21 cellular contexts compared by ENCODE assay signal in the genomic region with DNA sequence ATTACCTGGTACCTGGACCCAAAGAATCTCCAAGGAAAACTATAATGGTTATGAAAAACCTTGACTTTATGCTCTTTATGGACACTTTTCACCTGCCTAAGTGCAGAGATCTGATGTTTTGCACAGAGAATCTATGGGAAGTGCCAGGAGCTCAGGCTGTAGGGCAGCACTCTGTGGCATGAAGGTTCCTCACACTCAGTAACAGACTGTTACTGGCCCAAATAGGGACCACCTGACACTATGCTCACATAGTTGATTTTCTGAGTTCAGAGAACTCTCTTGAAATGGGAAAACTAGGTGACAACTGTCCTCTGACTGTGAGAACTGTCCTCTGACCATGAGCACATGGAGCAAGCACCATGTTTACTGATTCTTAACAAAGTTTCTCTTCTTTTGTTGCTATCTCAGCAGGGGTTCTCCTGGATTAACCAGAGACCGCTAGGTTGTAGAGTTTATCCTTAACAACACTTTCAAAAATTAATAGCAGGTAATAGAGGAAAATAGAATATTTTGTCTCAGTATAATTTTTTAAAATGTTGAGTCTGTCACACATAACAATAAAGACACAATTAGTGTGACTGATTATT.
A peak's percentile ranks its signal among the peaks of the same experiment; 100 is the strongest.
DNase-seq lines count a peak whose midpoint lies in the region; ATAC-seq, FAIRE-seq and TF ChIP-seq lines count a peak whose summit lies in the region.
"Had no signal": no experiment of that assay in that cellular context is flagged by ENCODE, and none has a peak within 500 bp of the region (broad histone marks: within the 10 kb centered on the region; RNA-seq: fewer than 3 reads in every experiment).

No MANE protein-coding gene starts in this region.

- no peaks in the 10 kb centered on the region for H3K79me1 ChIP-seq in mesendoderm (ENCODE audit: low read length)

- ATAC-seq in HepG2 (peak; percentile 54), right lobe of liver (no peak), GM21381 (IDR thresholded peaks at IDR 0.05; ENCODE audit: unreplicated experiment) (no peak)
- ATAC-seq: A549, HCT116 had no signal

- H4K5ac ChIP-seq in mesendoderm (ENCODE audit: low read length): no peak overlapping the region

- H3K4me3 ChIP-seq in HepG2 (replicated peaks in 1 of 3; ENCODE audit: insufficient read depth in 1 of 3, low read depth in 2 of 3, low read length in 3 of 3): no peak overlapping the region
- no peak overlapping the region for H3K4me3 ChIP-seq in right lobe of liver
- H3K4me3 ChIP-seq in endodermal cell (ENCODE audit: low read length): no peak overlapping the region
- no peak overlapping the region for H3K4me3 ChIP-seq in mesendoderm (ENCODE audit: low read length)
- H3K4me3 ChIP-seq: A549 had no signal

- no peaks in the 10 kb centered on the region for H4K20me1 ChIP-seq in HepG2 (ENCODE audit: insufficient read depth, low read length)

- no peak overlapping the region for H3K4ac ChIP-seq in mesendoderm (ENCODE audit: low read depth, low read length)

- BruUV-seq in HepG2 (replicated peaks; lab: Mats Ljungman, UMichigan): no TSS peak

- no peak for FAIRE-seq in HepG2 (lab: Jason Lieb, UNC)
- FAIRE-seq: A549, D721Med, H54 had no signal

- no peaks in the 10 kb centered on the region for H3K36me3 ChIP-seq in HepG2 (replicated peaks in 1 of 2; ENCODE audit: control insufficient read depth in 1 of 2, insufficient read depth in 2 of 2, low read length in 2 of 2)
- H3K36me3 ChIP-seq in right lobe of liver: no peaks in the 10 kb centered on the region
- no peaks in the 10 kb centered on the region for H3K36me3 ChIP-seq in endodermal cell (ENCODE audit: control insufficient read depth, insufficient read depth, low read length)
- no peaks in the 10 kb centered on the region for H3K36me3 ChIP-seq in mesendoderm (ENCODE audit: control insufficient read depth, insufficient read depth, low read length)

- no peak for TF ChIP-seq RAD21 in HepG2 (CRISPR knock-in tag; IDR thresholded peaks at IDR 0.05)

- H3K27ac ChIP-seq in HepG2 (ENCODE audit: extremely low read length, insufficient read depth, low read length): no peak overlapping the region
- H3K27ac ChIP-seq in right lobe of liver: no peak overlapping the region
- H3K27ac ChIP-seq in endodermal cell (ENCODE audit: low read depth, low read length): no peak overlapping the region
- H3K27ac ChIP-seq in mesendoderm (ENCODE audit: low read depth, low read length): no peak overlapping the region
- H3K27ac ChIP-seq: 22Rv1, A549, C4-2B had no signal

- WGBS in HepG2 (ENCODE audit: low lambda C conversion rate): 81% methylated on average over 1 of the region's 1 CpG
- WGBS in right lobe of liver (ENCODE audit: insufficient coverage, low coverage, low lambda C conversion rate, missing lambda C conversion rate): 83% methylated on average over 1 of the region's 1 CpG
- WGBS in endodermal cell (ENCODE audit: insufficient coverage in 1 of 2, insufficient read length in 1 of 2), 2 experiments: 29% methylated on average over 1 of the region's 1 CpG; no CpG with 5 or more reads in 1 of the 2 experiments
- no CpG with 5 or more reads among the region's 1 CpG for WGBS in mesendoderm (ENCODE audit: extremely low coverage, insufficient coverage, low lambda C conversion rate)

- H3K18ac ChIP-seq in mesendoderm (ENCODE audit: low read length): no peak overlapping the region

- H2BK120ac ChIP-seq in mesendoderm (ENCODE audit: low read depth, low read length): no peak overlapping the region

- H3K4me2 ChIP-seq in HepG2 (ENCODE audit: low read depth, low read length): no peak overlapping the region
- no peak overlapping the region for H3K4me2 ChIP-seq in mesendoderm (ENCODE audit: low read length)
- H3K4me2 ChIP-seq: A549 had no signal

- no peaks in the 10 kb centered on the region for H3K36me3 Mint-ChIP-seq in endodermal cell (ENCODE audit: low read depth)
- no peaks in the 10 kb centered on the region for H3K36me3 Mint-ChIP-seq in immature natural killer cell

- no peak overlapping the region for H4K8ac ChIP-seq in mesendoderm (ENCODE audit: low read depth, low read length)

- no peak overlapping the region for H2BK15ac ChIP-seq in mesendoderm (replicated peaks; ENCODE audit: low read depth)

- in situ Hi-C loops in HepG2 (cut with HindIII; ENCODE audit: extremely low pct_ligation_motif_present, low pct_unique_long_range_greater_than_20kb): no loop called here

- TF ChIP-seq CTCF in HepG2 (CRISPR knock-in tag; IDR thresholded peaks at IDR 0.05) (no peak), right lobe of liver (IDR thresholded peaks at IDR 0.05) (no peak), endodermal cell (conservative IDR thresholded peaks at IDR 0.05) (no peak)

- H3K56ac ChIP-seq in mesendoderm (ENCODE audit: low read length): no peak overlapping the region

- no peak overlapping the region for H2AFZ ChIP-seq in HepG2 (ENCODE audit: low read length)

- H3K9me3 Mint-ChIP-seq in endodermal cell (no peaks in the 10 kb centered on the region), immature natural killer cell (peaks cover 0 to 1% (median 0%) of the 10 kb centered on the region in 6 donors)
- H3K9me3 Mint-ChIP-seq: CD4-positive, alpha-beta T cell; HFFc6 had no signal

- 0 out of 2 replicates have a peak, but pooled peaks cover 8% of the 10 kb centered on the region for H3K4me1 ChIP-seq in HepG2 (ENCODE audit: insufficient read depth, low read length)
- no peaks in the 10 kb centered on the region for H3K4me1 ChIP-seq in right lobe of liver
- peaks cover under 1% of the 10 kb centered on the region for H3K4me1 ChIP-seq in endodermal cell (ENCODE audit: control insufficient read depth, insufficient read depth, low read length)
- no peaks in the 10 kb centered on the region for H3K4me1 ChIP-seq in mesendoderm (ENCODE audit: control insufficient read depth, low read depth, low read length)
- H3K4me1 ChIP-seq: A549 had no signal

- CTCF ChIA-PET in HepG2 (lab: Yijun Ruan, JAX; ENCODE audit: low intra/inter-chr PET ratio, low total read pairs): no interaction called here

- H3K4me1 Mint-ChIP-seq in endodermal cell: peaks cover 25% of the 10 kb centered on the region
- H3K4me1 Mint-ChIP-seq in immature natural killer cell: no peaks in the 10 kb centered on the region
- H3K4me1 Mint-ChIP-seq: IgD-negative memory B cell had no signal

- H3K4me3 Mint-ChIP-seq in endodermal cell (no peak overlapping the region), immature natural killer cell (no peak overlapping the region)
- H3K4me3 Mint-ChIP-seq: CD4-positive, alpha-beta T cell; HFFc6; IgD-negative memory B cell had no signal

- DNase-seq in HepG2 (ENCODE audit: low spot score) (no peak), right lobe of liver (no peak), endodermal cell (peak; percentile 54), mesendoderm (peak; percentile 15), immature natural killer cell (no peak), DMS79 treated with DMSO at 0.1 percent for 48 hours (lab: John Stamatoyannopoulos, UW) (no peak)
- DNase-seq: AML-193; Caco-2; CD4-positive, alpha-beta T cell; GDM1; HFFc6; Karpas-422; KBM-7 had no signal

- POLR2A ChIA-PET in HepG2 (lab: Yijun Ruan, JAX): no interaction called here

- no peak for TF ChIP-seq POLR2A in HepG2 (IDR thresholded peaks at IDR 0.05; ENCODE audit: insufficient read depth in 1 of 2, low read depth in 2 of 2, low read length in 2 of 2)
- no peak for TF ChIP-seq POLR2A in right lobe of liver (IDR thresholded peaks at IDR 0.05)

- H3K9me3 ChIP-seq in HepG2 (ENCODE audit: low read length) (no peaks in the 10 kb centered on the region), right lobe of liver (no peaks in the 10 kb centered on the region), endodermal cell (ENCODE audit: control insufficient read depth, low read length) (no peaks in the 10 kb centered on the region)
- H3K9me3 ChIP-seq: A549, Caco-2 had no signal

- peaks cover 9% of the 10 kb centered on the region for H3K27me3 Mint-ChIP-seq in endodermal cell (ENCODE audit: insufficient read depth)
- H3K27me3 Mint-ChIP-seq in immature natural killer cell (ENCODE audit: low read depth in 3 of 3): peaks cover 0 to 6% (median 1%) of the 10 kb centered on the region in 3 donors
- H3K27me3 Mint-ChIP-seq: CD4-positive, alpha-beta T cell had no signal

- H3K79me2 ChIP-seq in HepG2 (ENCODE audit: insufficient read depth, low read length) (no peaks in the 10 kb centered on the region), mesendoderm (ENCODE audit: control insufficient read depth, insufficient read depth, low read length) (no peaks in the 10 kb centered on the region)

- no peak overlapping the region for H2BK5ac ChIP-seq in mesendoderm (ENCODE audit: low read length)

- H2AK5ac ChIP-seq in mesendoderm (ENCODE audit: low read length): no peak overlapping the region

- intact Hi-C loops in HepG2 (cut with micrococcal nuclease; ENCODE audit: unreplicated experiment) (no loop called here), right lobe of liver (cut with DNase I) (no loop called here)

- TF ChIP-seq EP300 in HepG2 (IDR thresholded peaks at IDR 0.05; ENCODE audit: low read depth in 2 of 2, low read length in 2 of 2): no peak
- no peak for TF ChIP-seq EP300 in HepG2 (CRISPR knock-in tag; IDR thresholded peaks at IDR 0.05; ENCODE audit: borderline replicate concordance)

- no peak overlapping the region for H3K27ac Mint-ChIP-seq in endodermal cell
- H3K27ac Mint-ChIP-seq in immature natural killer cell: no peak overlapping the region
- H3K27ac Mint-ChIP-seq: CD4-positive, alpha-beta T cell; HFFc6; IgD-negative memory B cell had no signal

- H3K27me3 ChIP-seq in HepG2 (ENCODE audit: control insufficient read depth in 1 of 2, insufficient read depth in 2 of 2, low read length in 2 of 2): no peaks in the 10 kb centered on the region
- no peaks in the 10 kb centered on the region for H3K27me3 ChIP-seq in right lobe of liver
- H3K27me3 ChIP-seq in endodermal cell (ENCODE audit: control insufficient read depth, insufficient read depth, low read length, poor library complexity, severe bottlenecking): no peaks in the 10 kb centered on the region
- no peaks in the 10 kb centered on the region for H3K27me3 ChIP-seq in mesendoderm (ENCODE audit: insufficient read depth, low read length, poor library complexity)

- H3K9ac ChIP-seq in HepG2 (ENCODE audit: insufficient read depth, low read depth, low read length): no peak overlapping the region
- no peak overlapping the region for H3K9ac ChIP-seq in endodermal cell (ENCODE audit: extremely low read depth, low read length, poor library complexity, severe bottlenecking)
- H3K9ac ChIP-seq in mesendoderm (ENCODE audit: low read length): no peak overlapping the region

- no peak overlapping the region for H3K23ac ChIP-seq in mesendoderm (ENCODE audit: low read length)

TF ChIP-seq in HepG2, 621 proteins besides CTCF, POLR2A, EP300 and RAD21 (continues in another document):
- TF ChIP-seq ZNF337 (CRISPR knock-in tag; IDR thresholded peaks at IDR 0.05; ENCODE audit: borderline replicate concordance, low read depth): no peak
- TF ChIP-seq ZNF564 (CRISPR knock-in tag; IDR thresholded peaks at IDR 0.05): no peak
- TF ChIP-seq FOXO1 (CRISPR knock-in tag; IDR thresholded peaks at IDR 0.05): 0 out of 2 replicates have a peak, but pooled peaks have one; percentile 21
- 0 out of 2 replicates have a peak, but pooled peaks have one; percentile 31 for TF ChIP-seq KLF12 (CRISPR knock-in tag; IDR thresholded peaks at IDR 0.05; ENCODE audit: borderline replicate concordance)
- no peak for TF ChIP-seq MYNN (CRISPR knock-in tag; IDR thresholded peaks at IDR 0.05; ENCODE audit: low read depth)
- TF ChIP-seq ZMYM4 (CRISPR knock-in tag; IDR thresholded peaks at IDR 0.05): peak; percentile 11; the same call in 1 of the 2 replicates

Comparison
In these comparisons a context has a peak if more than half of its experiments do, and no peak if none do; other contexts are left out.
1. DNase-seq: peak in endodermal cell (single experiment) and mesendoderm (single experiment); none in HepG2 (single experiment), right lobe of liver (0 of 3), immature natural killer cell (0 of 3) and DMS79 treated with DMSO at 0.1 percent for 48 hours (single experiment).